17 cellular contexts compared by ENCODE assay signal in genomic region chr1:13956386-13956785, GRCh38.
"Had no signal": no experiment of that assay in that cellular context is flagged by ENCODE, and none has a peak within 500 bp of the region (broad histone marks: within the 10 kb centered on the region; RNA-seq: fewer than 3 reads in every experiment).

No MANE protein-coding gene starts in this region.

- H3K4me1 Mint-ChIP-seq: activated CD4-positive, alpha-beta memory T cell treated with anti-CD3 and anti-CD28 coated beads, Interleukin-2, amount 10 ng/mL, durations not matched to agents 7 days and 5 days; neural crest cell had no signal

- H3K4me1 ChIP-seq: heart right ventricle, left ventricle myocardium inferior, upper lobe of left lung had no signal

- H3K27ac ChIP-seq: heart right ventricle, left ventricle myocardium inferior, ovary, upper lobe of left lung, VCaP had no signal

- FAIRE-seq: frontal cortex, keratinocyte had no signal

- ATAC-seq: activated T-cell treated with anti-CD3 and anti-CD28 coated beads, Interleukin-2, amount 50 U/mL, for 72 hours; heart right ventricle had no signal

- H3K4me3 Mint-ChIP-seq: activated CD4-positive, alpha-beta memory T cell treated with anti-CD3 and anti-CD28 coated beads, Interleukin-2, amount 10 ng/mL, durations not matched to agents 7 days and 5 days; activated T-cell treated with anti-CD3 and anti-CD28 coated beads, Interleukin-2, amount 50 U/mL, for 72 hours; neural crest cell; stimulated activated naive CD8-positive, alpha-beta T cell treated with anti-CD3 and anti-CD28 coated beads, Interleukin-15, Interleukin-2, amounts not matched to agents 100 ng/mL and 50 ng/mL, for 24 hours had no signal

- H3K27me3 ChIP-seq: ovary, upper lobe of left lung had no signal

- H3K9me3 ChIP-seq: heart right ventricle, left ventricle myocardium inferior, ovary, upper lobe of left lung had no signal

- H3K27ac Mint-ChIP-seq: activated CD4-positive, alpha-beta memory T cell treated with anti-CD3 and anti-CD28 coated beads, Interleukin-2, amount 10 ng/mL, durations not matched to agents 7 days and 5 days; activated T-cell treated with anti-CD3 and anti-CD28 coated beads, Interleukin-2, amount 50 U/mL, for 72 hours; stimulated activated naive CD8-positive, alpha-beta T cell treated with anti-CD3 and anti-CD28 coated beads, Interleukin-15, Interleukin-2, amounts not matched to agents 100 ng/mL and 50 ng/mL, for 24 hours had no signal

- DNase-seq: activated CD4-positive, alpha-beta memory T cell treated with anti-CD3 and anti-CD28 coated beads, Interleukin-2, amount 10 ng/mL, durations not matched to agents 7 days and 5 days; activated naive CD4-positive, alpha-beta T cell; activated T-cell treated with anti-CD3 and anti-CD28 coated beads, Interleukin-2, amount 50 U/mL, for 72 hours; aorta; caudate nucleus; effector memory CD4-positive, alpha-beta T cell; heart right ventricle; left ventricle myocardium inferior; ovary; stimulated activated CD4-positive, alpha-beta T cell treated with anti-CD3 and anti-CD28 coated beads, Interleukin-4, amount 100 ng/mL, for 24 hours; T-helper 1 cell; upper lobe of left lung had no signal

- H3K36me3 ChIP-seq: heart right ventricle, left ventricle myocardium inferior, ovary, upper lobe of left lung had no signal

- H3K4me3 ChIP-seq: heart right ventricle, left ventricle myocardium inferior, ovary, upper lobe of left lung had no signal

- H3K9me3 Mint-ChIP-seq: activated CD4-positive, alpha-beta memory T cell treated with anti-CD3 and anti-CD28 coated beads, Interleukin-2, amount 10 ng/mL, durations not matched to agents 7 days and 5 days; activated T-cell treated with anti-CD3 and anti-CD28 coated beads, Interleukin-2, amount 50 U/mL, for 72 hours; neural crest cell; stimulated activated naive CD8-positive, alpha-beta T cell treated with anti-CD3 and anti-CD28 coated beads, Interleukin-15, Interleukin-2, amounts not matched to agents 100 ng/mL and 50 ng/mL, for 24 hours had no signal
